Comparison of ENCODE assay signal across 6 cellular contexts in genomic region chr5:181203842-181204560, GRCh38. TPM values are rescaled to one million over a fixed set of nuclear protein-coding genes. Genes with fewer than 3 reads are reported as not detected.
DNase-seq lines count a peak whose midpoint lies in the region; ATAC-seq and TF ChIP-seq lines count a peak whose summit lies in the region.

No MANE protein-coding gene starts in this region.

- peaks cover 24% of the 10 kb centered on the region; the same call in 1 of the 2 replicates for H3F3A ChIP-seq in PC-9 (ENCODE audit: insufficient read depth, low read depth)

- no TSS peak for BruUV-seq in PC-9 (replicated peaks; lab: Mats Ljungman, UMichigan)

- H3K27me3 ChIP-seq in PC-9 (ENCODE audit: insufficient read depth, low read depth) (no peaks in the 10 kb centered on the region), fibroblast of lung (ENCODE audit: control insufficient read depth, insufficient read depth, low read length) (no peaks in the 10 kb centered on the region)

- H3K4me1 Mint-ChIP-seq in stimulated activated effector memory CD8-positive, alpha-beta T cell treated with anti-CD3 and anti-CD28 coated beads, Interleukin-12 subunit alpha, Interleukin-12 subunit beta, amount 100 ng/mL, for 72 hours: peaks cover 44% of the 10 kb centered on the region

- POLR2A ChIA-PET in PC-9 (lab: Charles Lee; ENCODE audit: unreplicated experiment): interaction anchor here (0.6 to 0.7 kb wide), 2 partner anchors 9 to 12 kb away, joined by 4 read pairs; no protein-coding TSS in a partner anchor

- TF ChIP-seq CTCF in PC-9 (conservative IDR thresholded peaks at IDR 0.05) (no peak), fibroblast of lung (conservative IDR thresholded peaks at IDR 0.05 in 1 of 2, IDR thresholded peaks at IDR 0.05 in 1 of 2; ENCODE audit: low read depth in 1 of 2, low read length in 2 of 2) (peak in 1 of 2 donors; percentile 3)

- H3K9me3 ChIP-seq in PC-9 (ENCODE audit: insufficient read depth, low read depth) (no peaks in the 10 kb centered on the region), fibroblast of lung (ENCODE audit: control insufficient read depth, insufficient read depth, low read depth, low read length) (no peaks in the 10 kb centered on the region)

- no peaks in the 10 kb centered on the region for H3K36me3 ChIP-seq in PC-9 (ENCODE audit: low read depth)
- no peaks in the 10 kb centered on the region for H3K36me3 ChIP-seq in fibroblast of lung (ENCODE audit: control insufficient read depth, insufficient read depth, low read length)

- no peaks in the 10 kb centered on the region for H3K9me2 ChIP-seq in PC-9 (ENCODE audit: insufficient read depth)

- peak overlapping the region; percentile 82 for H3K4me3 Mint-ChIP-seq in stimulated activated effector memory CD8-positive, alpha-beta T cell treated with anti-CD3 and anti-CD28 coated beads, Interleukin-12 subunit alpha, Interleukin-12 subunit beta, amount 100 ng/mL, for 72 hours

- CTCF ChIA-PET in PC-9 (lab: Charles Lee): no interaction called here

- H2AFZ ChIP-seq in PC-9 (peak overlapping the region; percentile 93), fibroblast of lung (ENCODE audit: low read length) (peak overlapping the region; percentile 31)

- H3K27ac ChIP-seq in PC-9: no peak overlapping the region
- no peak overlapping the region for H3K27ac ChIP-seq in fibroblast of lung (ENCODE audit: insufficient read depth, low read length)

- H3K27ac Mint-ChIP-seq in stimulated activated effector memory CD8-positive, alpha-beta T cell treated with anti-CD3 and anti-CD28 coated beads, Interleukin-12 subunit alpha, Interleukin-12 subunit beta, amount 100 ng/mL, for 72 hours: peak overlapping the region; percentile 54

- peaks cover 31% of the 10 kb centered on the region for H3K36me3 Mint-ChIP-seq in stimulated activated effector memory CD8-positive, alpha-beta T cell treated with anti-CD3 and anti-CD28 coated beads, Interleukin-12 subunit alpha, Interleukin-12 subunit beta, amount 100 ng/mL, for 72 hours

- H4K20me1 ChIP-seq in PC-9 (ENCODE audit: insufficient read depth): no peaks in the 10 kb centered on the region
- no peaks in the 10 kb centered on the region for H4K20me1 ChIP-seq in fibroblast of lung (ENCODE audit: control insufficient read depth, extremely low read depth, insufficient read depth, low read length)

- peak; percentile 9 for ATAC-seq in stimulated activated effector memory CD8-positive, alpha-beta T cell treated with anti-CD3 and anti-CD28 coated beads, Interleukin-12 subunit alpha, Interleukin-12 subunit beta, amount 100 ng/mL, for 72 hours
- ATAC-seq in GM19467 (IDR thresholded peaks at IDR 0.05; ENCODE audit: unreplicated experiment): no peak

- H3K4me3 ChIP-seq in PC-9: peak overlapping the region; percentile 65
- H3K4me3 ChIP-seq in fibroblast of lung (replicated peaks in 1 of 4; ENCODE audit: control extremely low read depth in 1 of 4, insufficient read depth in 1 of 4, low read depth in 3 of 4, low read length in 4 of 4): peak overlapping the region; percentile 42 to 62 (median 60)

- H3K9ac ChIP-seq in fibroblast of lung (ENCODE audit: insufficient read depth, low read length): no peak overlapping the region

- peak overlapping the region; percentile 82 for H3K4me2 ChIP-seq in PC-9
- peak overlapping the region; percentile 81 for H3K4me2 ChIP-seq in fibroblast of lung (ENCODE audit: extremely low read depth, insufficient read depth, low read length)

- intact Hi-C loops in PC-9 (cut with micrococcal nuclease; ENCODE audit: unreplicated experiment): no loop called here

- no peaks in the 10 kb centered on the region for H3K79me2 ChIP-seq in PC-9 (ENCODE audit: low read depth)
- no peaks in the 10 kb centered on the region for H3K79me2 ChIP-seq in fibroblast of lung (ENCODE audit: control insufficient read depth, insufficient read depth, low read length)

- H3K9me3 Mint-ChIP-seq in stimulated activated effector memory CD8-positive, alpha-beta T cell treated with anti-CD3 and anti-CD28 coated beads, Interleukin-12 subunit alpha, Interleukin-12 subunit beta, amount 100 ng/mL, for 72 hours: no peaks in the 10 kb centered on the region

- peaks cover 12% of the 10 kb centered on the region for H3K4me1 ChIP-seq in PC-9 (replicated peaks; ENCODE audit: insufficient read depth)
- H3K4me1 ChIP-seq in fibroblast of lung (ENCODE audit: control insufficient read depth, extremely low read depth, insufficient read depth, low read length): peaks cover 8% of the 10 kb centered on the region

- DNase-seq in PC-9 (peak in 1 of 2 experiments; percentile 41), fibroblast of lung (ENCODE audit: low read depth in 2 of 2) (no peak), DMS114 treated with DMSO at 0.1 percent for 48 hours (lab: John Stamatoyannopoulos, UW; ENCODE audit: unreplicated experiment) (no peak), DMS53 (lab: John Stamatoyannopoulos, UW) (no peak)
- peak in 1 of 2 donors; percentile 72 for DNase-seq in stimulated activated effector memory CD8-positive, alpha-beta T cell treated with anti-CD3 and anti-CD28 coated beads, Interleukin-12 subunit alpha, Interleukin-12 subunit beta, amount 100 ng/mL, for 72 hours (ENCODE audit: low spot score in 2 of 2)

RNA-seq across cellular contexts. Expression of gene TRIM7, which starts 1.0 kb away (rescaled TPM):
- total RNA-seq in PC-9 (2021) (9.2 and 10.4 TPM in 2 replicates), fibroblast of lung (2.3 and 7.3 TPM in 2 replicates)
- 4.7 and 6.9 TPM in 2 replicates for polyA plus RNA-seq in fibroblast of lung
- polyA plus RNA-seq in fibroblast of lung (2012): 6.2 and 7.8 TPM in 2 replicates
- 0.55 and 1.9 TPM in 2 replicates for polyA minus RNA-seq in fibroblast of lung (ENCODE audit: low replicate concordance)

RNA-seq across cellular contexts. Expression of gene TRIM41, which starts 19.1 kb away (rescaled TPM):
- total RNA-seq in PC-9 (2021) (57.6 and 66.0 TPM in 2 replicates), fibroblast of lung (13.9 and 17.0 TPM in 2 replicates)
- 8.3 and 11.0 TPM in 2 replicates for polyA plus RNA-seq in fibroblast of lung
- 15.1 and 19.1 TPM in 2 replicates for polyA plus RNA-seq in fibroblast of lung (2012)
- polyA minus RNA-seq in fibroblast of lung (ENCODE audit: low replicate concordance): 10.5 and 10.8 TPM in 2 replicates

RNA-seq across cellular contexts. Expression of gene RACK1, which starts 39.7 kb away (rescaled TPM):
- total RNA-seq in PC-9 (2021): 2,373 and 2,766 TPM in 2 replicates
- 4,649 and 6,091 TPM in 2 replicates for total RNA-seq in fibroblast of lung
- 3,014 and 3,409 TPM in 2 replicates for polyA plus RNA-seq in fibroblast of lung
- 2,910 and 3,137 TPM in 2 replicates for polyA plus RNA-seq in fibroblast of lung (2012)
- 11,904 and 12,258 TPM in 2 replicates for polyA minus RNA-seq in fibroblast of lung (ENCODE audit: low replicate concordance)

RNA-seq across cellular contexts. Expression of gene OR2V2, which starts 56.6 kb away (rescaled TPM):
- total RNA-seq in PC-9 (2021) (not detected in 2 replicates), fibroblast of lung (not detected in 2 replicates)
- not detected in 2 replicates for polyA plus RNA-seq in fibroblast of lung
- not detected in 2 replicates for polyA plus RNA-seq in fibroblast of lung (2012)
- not detected in 2 replicates for polyA minus RNA-seq in fibroblast of lung (ENCODE audit: low replicate concordance)

RNA-seq across cellular contexts. Expression of gene TRIM52, which starts 56.9 kb away (rescaled TPM):
- 15.2 and 15.7 TPM in 2 replicates for total RNA-seq in PC-9 (2021)
- total RNA-seq in fibroblast of lung: 7.2 and 7.9 TPM in 2 replicates
- polyA plus RNA-seq in fibroblast of lung: 5.5 and 8.1 TPM in 2 replicates
- polyA plus RNA-seq in fibroblast of lung (2012): 4.0 and 5.1 TPM in 2 replicates
- polyA minus RNA-seq in fibroblast of lung (ENCODE audit: low replicate concordance): 2.3 and 2.4 TPM in 2 replicates
